Comparison of ENCODE assay signal across 1 cellular context in genomic region chr9:109323771-109324170, GRCh38.
TF ChIP-seq lines count a peak whose summit lies in the region.

No MANE protein-coding gene starts in this region.

TF ChIP-seq in H1, 55 proteins besides CTCF, POLR2A, EP300 and RAD21:
- TF ChIP-seq CREB1 (IDR thresholded peaks at IDR 0.05) (no peak), JUND (IDR thresholded peaks at IDR 0.05; ENCODE audit: low read length) (no peak), ATF3 (IDR thresholded peaks at IDR 0.05; ENCODE audit: insufficient read depth, low read depth, low read length) (no peak), RBBP5 (IDR thresholded peaks at IDR 0.05; ENCODE audit: borderline replicate concordance, low read depth, low read length) (no peak), NRF1 (IDR thresholded peaks at IDR 0.05; ENCODE audit: low read depth, low read length) (no peak), SIX5 (IDR thresholded peaks at IDR 0.05; ENCODE audit: low read depth, low read length) (no peak), CBX5 (IDR thresholded peaks at IDR 0.05; ENCODE audit: low read depth, low read length) (no peak), RFX5 (IDR thresholded peaks at IDR 0.05; ENCODE audit: borderline replicate concordance, low read depth, low read length) (no peak), NANOG (IDR thresholded peaks at IDR 0.05; ENCODE audit: insufficient read depth, low read depth, low read length, poor library complexity, severe bottlenecking) (no peak), CBX8 (IDR thresholded peaks at IDR 0.05; ENCODE audit: borderline replicate concordance, low read depth, low read length) (no peak)
